ENCODE assay signal across 14 cellular contexts in genomic region chr7:54546986-54547314, GRCh38. TPM values are rescaled to one million over a fixed set of nuclear protein-coding genes. Genes with fewer than 3 reads are reported as not detected.
DNase-seq lines count a peak whose midpoint lies in the region; ATAC-seq, FAIRE-seq and TF ChIP-seq lines count a peak whose summit lies in the region.
"Had no signal": no experiment of that assay in that cellular context is flagged by ENCODE, and none has a peak within 500 bp of the region (broad histone marks: within the 10 kb centered on the region; RNA-seq: fewer than 3 reads in every experiment).

No MANE protein-coding gene starts in this region.

- POLR2A ChIA-PET in CD4-positive, alpha-beta T cell (lab: Charles Lee): no interaction called here

- H3K4me3 Mint-ChIP-seq in CD4-positive, alpha-beta T cell: no peak overlapping the region
- H3K4me3 Mint-ChIP-seq: CD8-positive, alpha-beta memory T cell had no signal

- H3K9me3 Mint-ChIP-seq in CD4-positive, alpha-beta T cell: peaks cover 3% of the 10 kb centered on the region

- H3K36me3 Mint-ChIP-seq in CD4-positive, alpha-beta T cell (ENCODE audit: low read depth): no peaks in the 10 kb centered on the region

- FAIRE-seq in keratinocyte (lab: Jason Lieb, UNC): no peak

- H3K4me1 ChIP-seq in HUES6 (ENCODE audit: control insufficient read depth, insufficient read depth, low read length): peaks cover 12% of the 10 kb centered on the region
- H3K4me1 ChIP-seq in adipocyte (ENCODE audit: control insufficient read depth, insufficient read depth, low read length): peaks cover 2% of the 10 kb centered on the region
- no peaks in the 10 kb centered on the region for H3K4me1 ChIP-seq in keratinocyte (ENCODE audit: control insufficient read depth, extremely low read depth, insufficient read depth, low read length)
- H3K4me1 ChIP-seq in stomach smooth muscle (ENCODE audit: control insufficient read depth, insufficient read depth, low read length): peaks cover 7% of the 10 kb centered on the region

- CTCF ChIA-PET in CD4-positive, alpha-beta T cell (lab: Charles Lee): no interaction called here

- no peak overlapping the region for H3K27ac ChIP-seq in HUES6 (ENCODE audit: low read depth, low read length)
- H3K27ac ChIP-seq in keratinocyte (ENCODE audit: control insufficient read depth, insufficient read depth, low read length): no peak overlapping the region
- H3K27ac ChIP-seq in stomach smooth muscle (ENCODE audit: low read length): no peak overlapping the region
- no peak overlapping the region for H3K27ac ChIP-seq in CD4-positive, alpha-beta T cell (ENCODE audit: low read depth, low read length)

- H3K79me2 ChIP-seq in keratinocyte (ENCODE audit: control insufficient read depth, insufficient read depth, low read length): no peaks in the 10 kb centered on the region

- intact Hi-C loops in CD4-positive, alpha-beta T cell (cut with DNase I, micrococcal nuclease): no loop called here

- H2AFZ ChIP-seq in keratinocyte (ENCODE audit: control insufficient read depth, low read length): no peak overlapping the region

- no peaks in the 10 kb centered on the region for H3K9me3 ChIP-seq in HUES6 (ENCODE audit: control insufficient read depth, insufficient read depth, low read depth, low read length)
- no peaks in the 10 kb centered on the region for H3K9me3 ChIP-seq in adipocyte (ENCODE audit: control insufficient read depth, low read length)
- H3K9me3 ChIP-seq in keratinocyte (ENCODE audit: control insufficient read depth, low read depth, low read length): no peaks in the 10 kb centered on the region
- no peaks in the 10 kb centered on the region for H3K9me3 ChIP-seq in stomach smooth muscle (ENCODE audit: control insufficient read depth in 2 of 2, low read length in 2 of 2)
- H3K9me3 ChIP-seq in CD4-positive, alpha-beta T cell (ENCODE audit: control insufficient read depth, low read length): no peaks in the 10 kb centered on the region

- TF ChIP-seq CTCF in keratinocyte (optimal IDR thresholded peaks at IDR 0.05 in 1 of 3, IDR thresholded peaks at IDR 0.05 in 1 of 3, conservative IDR thresholded peaks at IDR 0.05 in 1 of 3; ENCODE audit: extremely low read depth in 1 of 3, insufficient read depth in 2 of 3, low read length in 3 of 3): no peak
- no peak for TF ChIP-seq CTCF in GM13976 (IDR thresholded peaks at IDR 0.05; ENCODE audit: borderline replicate concordance, control extremely low read depth, extremely low read depth, insufficient read depth, missing control alignments)
- TF ChIP-seq CTCF in CD4-positive, alpha-beta T cell (IDR thresholded peaks at IDR 0.05): no peak

- H3K4me3 ChIP-seq in HUES6 (ENCODE audit: low read depth, low read length) (peak overlapping the region; percentile 81), adipocyte (ENCODE audit: low read length) (no peak overlapping the region), keratinocyte (ENCODE audit: control insufficient read depth in 2 of 3, extremely low read depth in 1 of 3, insufficient read depth in 2 of 3, low read depth in 1 of 3, low read length in 3 of 3) (no peak overlapping the region), stomach smooth muscle (ENCODE audit: low read length in 2 of 2) (peak overlapping the region; percentile 33 to 57)

- H3K36me3 ChIP-seq in HUES6 (ENCODE audit: control insufficient read depth, insufficient read depth, low read length) (no peaks in the 10 kb centered on the region), adipocyte (ENCODE audit: control insufficient read depth, insufficient read depth, low read length, severe bottlenecking) (no peaks in the 10 kb centered on the region), keratinocyte (ENCODE audit: control insufficient read depth in 2 of 2, extremely low read depth in 1 of 2, insufficient read depth in 2 of 2, low read length in 2 of 2) (no peaks in the 10 kb centered on the region), stomach smooth muscle (ENCODE audit: control insufficient read depth in 2 of 2, insufficient read depth in 2 of 2, low read length in 2 of 2) (no peaks in the 10 kb centered on the region)

- in situ Hi-C loops in GM13976 (cut with MboI; ENCODE audit: low sequenced_read_pairs, unreplicated experiment): no loop called here

- H3K27me3 ChIP-seq in HUES6 (ENCODE audit: control insufficient read depth, insufficient read depth, low read length): peaks cover 60% of the 10 kb centered on the region
- H3K27me3 ChIP-seq in adipocyte (replicated peaks; ENCODE audit: control insufficient read depth, insufficient read depth, low read length): peaks cover 20% of the 10 kb centered on the region
- peaks cover 53% of the 10 kb centered on the region for H3K27me3 ChIP-seq in keratinocyte (ENCODE audit: control insufficient read depth, extremely low read depth, insufficient read depth, low read length)
- peaks cover 18 to 34% of the 10 kb centered on the region in 2 donors for H3K27me3 ChIP-seq in stomach smooth muscle (ENCODE audit: control insufficient read depth in 1 of 2, insufficient read depth in 2 of 2, low read length in 2 of 2)
- H3K27me3 ChIP-seq in CD4-positive, alpha-beta T cell (ENCODE audit: control insufficient read depth, insufficient read depth, low read length): peaks cover 35% of the 10 kb centered on the region

- DNase-seq in adipocyte (ENCODE audit: low read depth) (peak; percentile 1), keratinocyte (ENCODE audit: low read depth, low spot score) (no peak), AG20443 (ENCODE audit: low spot score) (no peak), NCI-H82 treated with DMSO at 0.1 percent for 48 hours (lab: John Stamatoyannopoulos, UW; ENCODE audit: unreplicated experiment) (no peak), GM13976 (ENCODE audit: low spot score) (no peak)
- no peak for DNase-seq in CD4-positive, alpha-beta T cell
- DNase-seq: CD8-positive, alpha-beta memory T cell; NCI-H1417 treated with DMSO at 0.1 percent for 48 hours; NCI-H526 treated with DMSO at 0.1 percent for 48 hours had no signal

- peaks cover 2% of the 10 kb centered on the region for H4K20me1 ChIP-seq in keratinocyte (ENCODE audit: control insufficient read depth, extremely low read depth, insufficient read depth, low read length)

- no peak overlapping the region for H3K27ac Mint-ChIP-seq in CD4-positive, alpha-beta T cell
- H3K27ac Mint-ChIP-seq: activated naive CD4-positive, alpha-beta T cell treated with anti-CD3 and anti-CD28 coated beads, Interleukin-2, amount 50 U/mL, for 72 hours; CD8-positive, alpha-beta memory T cell had no signal

- H3K4me1 Mint-ChIP-seq in CD4-positive, alpha-beta T cell (ENCODE audit: low read depth): no peaks in the 10 kb centered on the region
- H3K4me1 Mint-ChIP-seq: CD8-positive, alpha-beta memory T cell had no signal

- peaks cover 26% of the 10 kb centered on the region for H3K27me3 Mint-ChIP-seq in CD4-positive, alpha-beta T cell

- no peaks in the 10 kb centered on the region for H3K9me1 ChIP-seq in keratinocyte (ENCODE audit: control insufficient read depth, extremely low read depth, insufficient read depth, low read length)

- H3K9ac ChIP-seq in HUES6 (ENCODE audit: low read length) (no peak overlapping the region), adipocyte (ENCODE audit: low read length) (no peak overlapping the region), keratinocyte (ENCODE audit: control insufficient read depth, extremely low read depth, insufficient read depth, low read length) (no peak overlapping the region), stomach smooth muscle (ENCODE audit: low read length in 2 of 2) (no peak overlapping the region)

- H3K4me2 ChIP-seq in keratinocyte (ENCODE audit: control insufficient read depth, extremely low read depth, insufficient read depth, low read depth, low read length): peak overlapping the region; percentile 17

- ATAC-seq in CD4-positive, alpha-beta T cell (ENCODE audit: poor library complexity): no peak

- dilution Hi-C loops in keratinocyte (cut with MboI; ENCODE audit: extremely low pct_ligation_motif_present, low sequenced_read_pairs): no loop called here

RNA-seq across cellular contexts. Expression of gene VSTM2A, which starts 4.8 kb away (rescaled TPM):
- not detected in 3 replicates for polyA plus RNA-seq in keratinocyte
- not detected for polyA plus RNA-seq in keratinocyte (2011; ENCODE audit: low read depth)
- not detected in 2 replicates for polyA plus RNA-seq in keratinocyte (2011; cell fraction: cytosol; rRNA removed)
- polyA plus RNA-seq in keratinocyte (2011; cell fraction: nucleus; rRNA removed): not detected in 2 replicates
- polyA plus RNA-seq in keratinocyte (2012; ENCODE audit: low replicate concordance): not detected in 2 replicates
- not detected in 3 replicates for polyA minus RNA-seq in keratinocyte
- polyA minus RNA-seq in keratinocyte (2011; cell fraction: cytosol; rRNA and poly(A)+ RNA removed): not detected
- not detected in 2 replicates for polyA minus RNA-seq in keratinocyte (2011; cell fraction: nucleus; rRNA and poly(A)+ RNA removed)
- not detected for total RNA-seq in CD4-positive, alpha-beta T cell
- total RNA-seq: activated naive CD4-positive, alpha-beta T cell treated with anti-CD3 and anti-CD28 coated beads, Interleukin-2, amount 50 U/mL, for 72 hours; CD8-positive, alpha-beta memory T cell; fibroblast of lung; right cardiac atrium had no signal
- polyA plus RNA-seq: CD8-positive, alpha-beta memory T cell; fibroblast of lung; right cardiac atrium had no signal

Comparison
In these comparisons a context has a peak if more than half of its experiments do, and no peak if none do; other contexts are left out.
1. H3K4me3 ChIP-seq: peak in HUES6 (single experiment) and stomach smooth muscle (2 of 2); none in adipocyte (single experiment) and keratinocyte (0 of 3).